19 cellular contexts compared by ENCODE assay signal in the genomic region with DNA sequence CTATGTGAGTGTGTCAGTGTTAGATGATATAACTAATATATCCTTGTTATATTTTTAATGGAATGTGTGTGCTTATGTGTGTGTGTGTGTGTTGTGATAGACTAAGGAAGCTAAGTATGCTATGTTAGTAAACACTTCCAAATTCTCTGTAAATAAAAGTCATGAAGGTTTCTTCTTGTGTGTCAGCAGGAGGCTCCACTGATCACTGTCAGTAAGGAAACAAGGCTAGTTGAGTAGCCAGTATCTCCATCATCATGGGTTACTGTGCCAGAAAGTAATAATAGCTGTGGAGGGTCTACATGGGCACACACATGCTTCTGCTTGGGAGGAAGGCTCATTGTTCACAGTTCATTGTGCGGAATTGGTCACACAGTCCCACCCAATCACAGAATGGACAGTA.
"Had no signal": no experiment of that assay in that cellular context is flagged by ENCODE, and none has a peak within 500 bp of the region (broad histone marks: within the 10 kb centered on the region; RNA-seq: fewer than 3 reads in every experiment).

No MANE protein-coding gene starts in this region.

- H3K27ac ChIP-seq: dorsolateral prefrontal cortex, prostate gland, right atrium auricular region, tibial artery had no signal

- H3K4me1 Mint-ChIP-seq: activated CD4-positive, alpha-beta memory T cell treated with anti-CD3 and anti-CD28 coated beads, Interleukin-2, amount 10 ng/mL, durations not matched to agents 7 days and 5 days; activated CD8-positive, alpha-beta memory T cell treated with anti-CD3 and anti-CD28 coated beads, Interleukin-2, amount 10 ng/mL, durations not matched to agents 7 days and 5 days had no signal

- H3K27me3 Mint-ChIP-seq: activated CD4-positive, alpha-beta memory T cell treated with anti-CD3 and anti-CD28 coated beads, Interleukin-2, amount 10 ng/mL, durations not matched to agents 7 days and 5 days; activated CD8-positive, alpha-beta memory T cell treated with anti-CD3 and anti-CD28 coated beads, Interleukin-2, amount 10 ng/mL, durations not matched to agents 7 days and 5 days; activated naive CD8-positive, alpha-beta T cell had no signal

- H3K4me3 ChIP-seq: dorsolateral prefrontal cortex, prostate gland, right atrium auricular region, tibial artery had no signal

- H3K4me1 ChIP-seq: prostate gland, right atrium auricular region, tibial artery had no signal

- H3K27me3 ChIP-seq: dorsolateral prefrontal cortex, right atrium auricular region, tibial artery had no signal

- H3K9me3 ChIP-seq: prostate gland, right atrium auricular region, tibial artery had no signal

- FAIRE-seq: colon, frontal cortex, urothelium cell line had no signal

- DNase-seq: activated CD4-positive, alpha-beta memory T cell treated with anti-CD3 and anti-CD28 coated beads, Interleukin-2, amount 10 ng/mL, durations not matched to agents 7 days and 5 days; activated CD4-positive, alpha-beta T cell treated with anti-CD3 and anti-CD28 coated beads for 48 hours; activated CD4-positive, CD25-positive, alpha-beta regulatory T cell; activated CD8-positive, alpha-beta memory T cell treated with anti-CD3 and anti-CD28 coated beads, Interleukin-2, amount 10 ng/mL, durations not matched to agents 7 days and 5 days; caudate nucleus; dorsolateral prefrontal cortex; erythroblast; kidney glomerular epithelial cell; left ventricle myocardium superior; stimulated activated CD4-positive, alpha-beta T cell treated with anti-CD3 and anti-CD28 coated beads, Interleukin-2, amount 100 ng/mL, for 24 hours; stimulated activated naive CD8-positive, alpha-beta T cell treated with anti-CD3 and anti-CD28 coated beads, Interleukin-15, Interleukin-2, amounts not matched to agents 100 U/mL and 50 U/mL, for 24 hours; substantia nigra; tibial artery had no signal

- H3K36me3 Mint-ChIP-seq: activated CD8-positive, alpha-beta memory T cell treated with anti-CD3 and anti-CD28 coated beads, Interleukin-2, amount 10 ng/mL, durations not matched to agents 7 days and 5 days; activated naive CD8-positive, alpha-beta T cell had no signal

- H3K27ac Mint-ChIP-seq: activated CD4-positive, alpha-beta memory T cell treated with anti-CD3 and anti-CD28 coated beads, Interleukin-2, amount 10 ng/mL, durations not matched to agents 7 days and 5 days; activated CD8-positive, alpha-beta memory T cell treated with anti-CD3 and anti-CD28 coated beads, Interleukin-2, amount 10 ng/mL, durations not matched to agents 7 days and 5 days; activated naive CD8-positive, alpha-beta T cell had no signal

- H3K36me3 ChIP-seq: prostate gland, right atrium auricular region, tibial artery had no signal

- ATAC-seq: activated CD8-positive, alpha-beta memory T cell treated with anti-CD3 and anti-CD28 coated beads, Interleukin-2, amount 10 ng/mL, durations not matched to agents 7 days and 5 days; left ventricle myocardium superior; stimulated activated naive CD8-positive, alpha-beta T cell treated with anti-CD3 and anti-CD28 coated beads, Interleukin-15, Interleukin-2, amounts not matched to agents 100 U/mL and 50 U/mL, for 24 hours had no signal

- H3K4me3 Mint-ChIP-seq: activated CD4-positive, alpha-beta memory T cell treated with anti-CD3 and anti-CD28 coated beads, Interleukin-2, amount 10 ng/mL, durations not matched to agents 7 days and 5 days; activated CD8-positive, alpha-beta memory T cell treated with anti-CD3 and anti-CD28 coated beads, Interleukin-2, amount 10 ng/mL, durations not matched to agents 7 days and 5 days; activated naive CD8-positive, alpha-beta T cell had no signal
